1 cellular context compared by ENCODE assay signal in the genomic region with DNA sequence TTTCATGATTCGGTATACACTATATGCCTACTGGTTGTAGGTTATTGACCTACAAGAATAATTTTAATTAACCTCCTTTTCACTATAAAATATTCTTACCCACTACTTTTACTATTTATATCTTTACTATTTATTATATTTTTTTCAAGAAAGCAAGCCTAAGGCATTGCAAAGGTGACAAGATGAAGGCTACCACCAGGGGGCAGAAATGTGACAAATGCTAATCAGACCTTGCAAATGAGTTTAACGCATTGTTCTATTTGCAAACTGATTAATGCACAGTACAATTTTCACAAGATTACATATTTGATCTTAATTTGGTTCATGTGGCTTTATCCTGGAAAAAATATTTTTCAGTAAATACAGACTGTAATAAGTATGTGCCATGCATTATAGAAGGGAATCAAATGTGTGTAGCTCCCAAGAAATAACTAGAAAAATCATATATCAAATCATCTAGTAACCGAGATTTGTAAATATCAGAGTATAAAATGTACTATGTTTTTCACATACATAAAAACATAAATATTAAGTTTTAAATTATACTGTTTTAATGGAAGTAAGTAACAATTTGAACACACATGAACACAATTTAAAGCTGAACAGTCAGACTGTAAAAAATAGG.
TF ChIP-seq lines count a peak whose summit lies in the region.

No MANE protein-coding gene starts in this region.

TF ChIP-seq in HCT116, 20 proteins besides CTCF, POLR2A, EP300 and RAD21 (continued from another document):
- TF ChIP-seq, protein P1, sequence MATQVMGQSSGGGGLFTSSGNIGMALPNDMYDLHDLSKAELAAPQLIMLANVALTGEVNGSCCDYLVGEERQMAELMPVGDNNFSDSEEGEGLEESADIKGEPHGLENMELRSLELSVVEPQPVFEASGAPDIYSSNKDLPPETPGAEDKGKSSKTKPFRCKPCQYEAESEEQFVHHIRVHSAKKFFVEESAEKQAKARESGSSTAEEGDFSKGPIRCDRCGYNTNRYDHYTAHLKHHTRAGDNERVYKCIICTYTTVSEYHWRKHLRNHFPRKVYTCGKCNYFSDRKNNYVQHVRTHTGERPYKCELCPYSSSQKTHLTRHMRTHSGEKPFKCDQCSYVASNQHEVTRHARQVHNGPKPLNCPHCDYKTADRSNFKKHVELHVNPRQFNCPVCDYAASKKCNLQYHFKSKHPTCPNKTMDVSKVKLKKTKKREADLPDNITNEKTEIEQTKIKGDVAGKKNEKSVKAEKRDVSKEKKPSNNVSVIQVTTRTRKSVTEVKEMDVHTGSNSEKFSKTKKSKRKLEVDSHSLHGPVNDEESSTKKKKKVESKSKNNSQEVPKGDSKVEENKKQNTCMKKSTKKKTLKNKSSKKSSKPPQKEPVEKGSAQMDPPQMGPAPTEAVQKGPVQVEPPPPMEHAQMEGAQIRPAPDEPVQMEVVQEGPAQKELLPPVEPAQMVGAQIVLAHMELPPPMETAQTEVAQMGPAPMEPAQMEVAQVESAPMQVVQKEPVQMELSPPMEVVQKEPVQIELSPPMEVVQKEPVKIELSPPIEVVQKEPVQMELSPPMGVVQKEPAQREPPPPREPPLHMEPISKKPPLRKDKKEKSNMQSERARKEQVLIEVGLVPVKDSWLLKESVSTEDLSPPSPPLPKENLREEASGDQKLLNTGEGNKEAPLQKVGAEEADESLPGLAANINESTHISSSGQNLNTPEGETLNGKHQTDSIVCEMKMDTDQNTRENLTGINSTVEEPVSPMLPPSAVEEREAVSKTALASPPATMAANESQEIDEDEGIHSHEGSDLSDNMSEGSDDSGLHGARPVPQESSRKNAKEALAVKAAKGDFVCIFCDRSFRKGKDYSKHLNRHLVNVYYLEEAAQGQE (IDR thresholded peaks at IDR 0.05; ENCODE audit: low read depth): no peak
- TF ChIP-seq SIN3A (IDR thresholded peaks at IDR 0.05; ENCODE audit: low read depth) (no peak), SP1 (IDR thresholded peaks at IDR 0.05; ENCODE audit: low read depth) (no peak), TCF7L2 (IDR thresholded peaks at IDR 0.05; ENCODE audit: borderline replicate concordance, extremely low read depth, insufficient read depth, insufficient read length) (no peak), JUND (IDR thresholded peaks at IDR 0.05) (no peak)
- TF ChIP-seq, protein P2, sequence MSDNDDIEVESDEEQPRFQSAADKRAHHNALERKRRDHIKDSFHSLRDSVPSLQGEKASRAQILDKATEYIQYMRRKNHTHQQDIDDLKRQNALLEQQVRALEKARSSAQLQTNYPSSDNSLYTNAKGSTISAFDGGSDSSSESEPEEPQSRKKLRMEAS (IDR thresholded peaks at IDR 0.05): no peak
TF ChIP-seq in HCT116: peak in this region for 0.
